13 cellular contexts compared by ENCODE assay signal in genomic region chr9:75504721-75505120, GRCh38.
"Had no signal": no experiment of that assay in that cellular context is flagged by ENCODE, and none has a peak within 500 bp of the region (broad histone marks: within the 10 kb centered on the region; RNA-seq: fewer than 3 reads in every experiment).

No MANE protein-coding gene starts in this region.

- H3K27me3 ChIP-seq: hepatocyte, right atrium auricular region had no signal

- H3K4me2 ChIP-seq: hepatocyte had no signal

- H3K4me3 ChIP-seq: hepatocyte, left ventricle myocardium inferior, right atrium auricular region had no signal

- H3K79me2 ChIP-seq: hepatocyte had no signal

- H3K27ac ChIP-seq: hepatocyte, left ventricle myocardium inferior, right atrium auricular region, VCaP had no signal

- H3K4me1 ChIP-seq: left ventricle myocardium inferior, right atrium auricular region had no signal

- ATAC-seq: activated T-helper 17 cell treated with anti-CD3 and anti-CD28 coated beads, Interleukin-2, amount 50 U/mL, for 72 hours; natural killer cell treated with Interleukin-12 subunit alpha and Interleukin-12 subunit beta and Interleukin-15 and Interleukin-18, amount 100 ng/mL, for 72 hours had no signal

- DNase-seq: activated CD4-positive, alpha-beta T cell treated with anti-CD3 and anti-CD28 coated beads, Interleukin-2, amount 50 U/mL, for 48 hours; activated naive CD4-positive, alpha-beta T cell treated with Interleukin-2 at 50 U/mL for 16 hours; aorta; islet precursor cell; left ventricle myocardium inferior; mesenchymal stem cell; small intestine; T-helper 1 cell had no signal

- H2AFZ ChIP-seq: hepatocyte had no signal

- H3K36me3 ChIP-seq: left ventricle myocardium inferior, right atrium auricular region had no signal
